9 cellular contexts compared by ENCODE assay signal in genomic region chr4:15232725-15233597, GRCh38.
DNase-seq lines count a peak whose midpoint lies in the region; ATAC-seq and TF ChIP-seq lines count a peak whose summit lies in the region.
"Had no signal": no experiment of that assay in that cellular context is flagged by ENCODE, and none has a peak within 500 bp of the region (broad histone marks: within the 10 kb centered on the region; RNA-seq: fewer than 3 reads in every experiment).

No MANE protein-coding gene starts in this region.

- no peaks in the 10 kb centered on the region for H3K36me3 ChIP-seq in RWPE2 (ENCODE audit: low read depth)
- no peaks in the 10 kb centered on the region for H3K36me3 ChIP-seq in osteoblast (ENCODE audit: insufficient read depth, low read length)

- no peaks in the 10 kb centered on the region for H3K79me2 ChIP-seq in osteoblast (ENCODE audit: insufficient read depth, low read length)

- peak overlapping the region; percentile 72 for H3K4me2 ChIP-seq in osteoblast (ENCODE audit: insufficient read depth, low read length)

- H3K4me1 ChIP-seq in RWPE2 (ENCODE audit: insufficient read depth, poor library complexity, severe bottlenecking) (peaks cover 12% of the 10 kb centered on the region), osteoblast (ENCODE audit: insufficient read depth, low read length) (peaks cover 53% of the 10 kb centered on the region)

- DNase-seq in NCI-H82 (lab: John Stamatoyannopoulos, UW) (peak; percentile 41), NCI-H82 treated with DMSO at 0.1 percent for 48 hours (lab: John Stamatoyannopoulos, UW; ENCODE audit: unreplicated experiment) (no peak), RWPE2 (ENCODE audit: low spot score) (no peak), epithelial cell of esophagus (ENCODE audit: low read depth) (peak; percentile 57), osteoblast (ENCODE audit: insufficient read length, low spot score, missing footprints) (peak; percentile 67)
- DNase-seq in effector CD4-positive, alpha-beta T cell = no peak

- 0 out of 3 replicates have a peak, but pooled peaks have one; percentile 17 for ATAC-seq in RWPE2 (ENCODE audit: low read depth)
- no peak for ATAC-seq in HG02623 (IDR thresholded peaks at IDR 0.05; ENCODE audit: unreplicated experiment)
- no peak for ATAC-seq in GM18519 (IDR thresholded peaks at IDR 0.05; ENCODE audit: low FRiP score, unreplicated experiment)

- H3K4me3 ChIP-seq in RWPE2 (ENCODE audit: severe bottlenecking) (no peak overlapping the region), epithelial cell of esophagus (ENCODE audit: low read length) (no peak overlapping the region), osteoblast (ENCODE audit: insufficient read depth, low read length) (peak overlapping the region; percentile 8)

- H2AFZ ChIP-seq in osteoblast (ENCODE audit: low read length) = peak overlapping the region; percentile 41

- no peak overlapping the region for H3K27ac ChIP-seq in RWPE2 (ENCODE audit: poor library complexity, severe bottlenecking)
- H3K27ac ChIP-seq in osteoblast (ENCODE audit: low read depth, low read length) = peak overlapping the region; percentile 95
- H3K27ac ChIP-seq: C4-2B had no signal

- H3K27me3 ChIP-seq in RWPE2 (ENCODE audit: insufficient read depth, poor library complexity, severe bottlenecking) (no peaks in the 10 kb centered on the region), osteoblast (ENCODE audit: insufficient read depth, low read length) (no peaks in the 10 kb centered on the region)

- H3K9me3 ChIP-seq in RWPE2 (ENCODE audit: severe bottlenecking) (no peaks in the 10 kb centered on the region), osteoblast (ENCODE audit: low read depth, low read length) (no peaks in the 10 kb centered on the region)

- no peak for TF ChIP-seq CTCF in RWPE2 (IDR thresholded peaks at IDR 0.05; ENCODE audit: poor library complexity, severe bottlenecking)
- no peak for TF ChIP-seq CTCF in epithelial cell of esophagus (IDR thresholded peaks at IDR 0.05; ENCODE audit: insufficient read depth, low read depth, low read length, missing control alignments)
- TF ChIP-seq CTCF in osteoblast (IDR thresholded peaks at IDR 0.05; ENCODE audit: extremely low read depth, low read depth, low read length) = no peak

- H4K20me1 ChIP-seq in osteoblast (ENCODE audit: insufficient read depth, low read length) = no peaks in the 10 kb centered on the region

Comparison
In these comparisons a context has a peak if more than half of its experiments do, and no peak if none do; other contexts are left out.
1. DNase-seq: peak in NCI-H82 (single experiment), epithelial cell of esophagus (single experiment) and osteoblast (single experiment); none in NCI-H82 treated with DMSO at 0.1 percent for 48 hours (single experiment), RWPE2 (single experiment) and effector CD4-positive, alpha-beta T cell (single experiment).